In the genomic region with DNA sequence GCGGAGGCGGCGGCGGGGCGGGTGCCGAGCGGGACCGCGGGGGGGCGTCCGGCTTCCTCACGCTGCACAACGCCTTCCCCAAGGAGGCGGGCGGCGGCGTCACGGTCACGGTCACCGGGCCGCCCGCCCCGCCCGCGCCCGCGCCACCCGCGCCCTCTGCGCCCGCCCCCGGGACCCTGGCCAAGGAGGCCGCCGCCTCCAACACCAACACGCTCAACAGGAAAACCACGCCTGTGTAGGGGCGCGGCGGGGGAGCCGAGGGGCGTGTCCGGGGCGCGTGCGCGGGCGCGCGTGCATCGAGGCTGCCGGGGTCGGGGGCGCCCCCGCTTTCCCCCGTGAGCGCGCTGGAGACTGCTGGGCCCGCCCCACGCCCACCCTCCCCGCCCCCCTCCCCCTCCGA, we compare ENCODE assay signal across 10 cellular contexts. TPM values are rescaled to one million over a fixed set of nuclear protein-coding genes. Genes with fewer than 3 reads are reported as not detected.
DNase-seq lines count a peak whose midpoint lies in the region; ATAC-seq and TF ChIP-seq lines count a peak whose summit lies in the region.
"Had no signal": no experiment of that assay in that cellular context is flagged by ENCODE, and none has a peak within 500 bp of the region (broad histone marks: within the 10 kb centered on the region; RNA-seq: fewer than 3 reads in every experiment).

No MANE protein-coding gene starts in this region.

- no peaks in the 10 kb centered on the region for H3K36me3 ChIP-seq in psoas muscle (ENCODE audit: insufficient read depth in 1 of 2, low read depth in 1 of 2)

- DNase-seq in NCI-H2227 (lab: John Stamatoyannopoulos, UW; ENCODE audit: unreplicated experiment) = peak; percentile 78
- no peak for DNase-seq in NCI-H2227 treated with DMSO at 0.1 percent for 48 hours (lab: John Stamatoyannopoulos, UW)
- DNase-seq in NCI-H69 (lab: John Stamatoyannopoulos, UW) = peak; percentile 19
- DNase-seq in foreskin fibroblast = peak; percentile 36 to 53
- peak; percentile 53 to 85 for DNase-seq in psoas muscle
- DNase-seq in central memory CD4-positive, alpha-beta T cell = no peak
- DNase-seq: NCI-H187 treated with DMSO at 0.1 percent for 48 hours had no signal

- H3K4me1 ChIP-seq in psoas muscle = peaks cover 8% of the 10 kb centered on the region

- TF ChIP-seq CTCF in foreskin fibroblast (IDR thresholded peaks at IDR 0.05; ENCODE audit: low read depth, low read length) (no peak), psoas muscle (IDR thresholded peaks at IDR 0.05) (no peak)

- ATAC-seq in psoas muscle (peak in 3 of 4 donors; percentile 25 to 47 (median 35)), HG02981 (IDR thresholded peaks at IDR 0.05; ENCODE audit: unreplicated experiment) (no peak), HG03442 (IDR thresholded peaks at IDR 0.05; ENCODE audit: unreplicated experiment) (no peak)

- intact Hi-C loops in psoas muscle (cut with DNase I) = loop anchor here (10.0 kb wide), 2 partner anchors 122 to 482 kb away; partner anchors contain the start of genes LENG9 (in 1 of the 2), NDUFA3 (in 1 of the 2) and OSCAR (in 1 of the 2)

- no peaks in the 10 kb centered on the region for H3K9me3 ChIP-seq in psoas muscle

- peaks cover 0 to 12% (median 5%) of the 10 kb centered on the region in 3 donors for H3K27me3 ChIP-seq in psoas muscle (ENCODE audit: insufficient read depth in 3 of 3, low read length in 2 of 3)

- H3K27ac ChIP-seq in psoas muscle = no peak overlapping the region

- WGBS in psoas muscle, 3 donors = 0 to 2% (median 0%) methylated on average over 2 to 59 of the region's 61 CpGs

- H3K4me3 ChIP-seq in foreskin fibroblast (ENCODE audit: low read depth in 1 of 2, low read length in 2 of 2) = no peak overlapping the region
- H3K4me3 ChIP-seq in psoas muscle = peak overlapping the region; percentile 48

RNA-seq across cellular contexts. Expression of gene CACNG6, which starts 8.8 kb away (rescaled TPM):
- 10 to 100 TPM; 18.4 to 33.1 (median 28.5) TPM for total RNA-seq in psoas muscle
- 10 to 100 TPM in 2 of 3 donors, 1 to 10 TPM in 1; 2.1 to 20.4 (median 19.0) TPM for polyA plus RNA-seq in psoas muscle
- polyA plus RNA-seq: immature natural killer cell had no signal

RNA-seq across cellular contexts. Expression of gene CACNG8, which starts 19.9 kb away (rescaled TPM):
- total RNA-seq in psoas muscle = under 1 TPM; 0.15 to 0.26 (median 0.17) TPM
- polyA plus RNA-seq in psoas muscle = under 1 TPM; 0.04 to 0.42 (median 0.08) TPM
- polyA plus RNA-seq: immature natural killer cell had no signal

Comparison
In these comparisons a context has a peak if more than half of its experiments do, and no peak if none do; other contexts are left out.
1. DNase-seq: peak in NCI-H2227 (single experiment), NCI-H69 (single experiment), foreskin fibroblast (2 of 2) and psoas muscle (2 of 2); none in NCI-H2227 treated with DMSO at 0.1 percent for 48 hours (single experiment) and central memory CD4-positive, alpha-beta T cell (single experiment).
2. ATAC-seq: peak in psoas muscle (3 of 4); none in HG02981 (single experiment) and HG03442 (single experiment).